In genomic region chr5:91941590-91941989, GRCh38 we compare ENCODE assay signal across 20 cellular contexts.
"Had no signal": no experiment of that assay in that cellular context is flagged by ENCODE, and none has a peak within 500 bp of the region (broad histone marks: within the 10 kb centered on the region; RNA-seq: fewer than 3 reads in every experiment).

No MANE protein-coding gene starts in this region.

- H3K27me3 Mint-ChIP-seq: stimulated activated naive B cell treated with anti-CD40 and anti-IgM and Interleukin-4, amounts not matched to agents 10 μg/mL and 1 μg/mL and 100 μg/mL, for 72 hours; stimulated activated naive CD8-positive, alpha-beta T cell treated with anti-CD3 and anti-CD28 coated beads, Interleukin-15, amount 100 ng/mL, for 72 hours had no signal

- H3K4me1 ChIP-seq: colonic mucosa, esophagus squamous epithelium, parathyroid adenoma, sigmoid colon, testis, tibial nerve, upper lobe of right lung, vagina had no signal

- H3K36me3 ChIP-seq: colonic mucosa, esophagus squamous epithelium, sigmoid colon, tibial nerve, upper lobe of right lung, vagina had no signal

- H3K79me2 ChIP-seq: parathyroid adenoma had no signal

- H3K4me3 Mint-ChIP-seq: natural killer cell; stimulated activated naive B cell treated with anti-CD40 and anti-IgM and Interleukin-4, amounts not matched to agents 10 μg/mL and 1 μg/mL and 100 μg/mL, for 72 hours; stimulated activated naive CD8-positive, alpha-beta T cell treated with anti-CD3 and anti-CD28 coated beads, Interleukin-15, amount 100 ng/mL, for 72 hours had no signal

- DNase-seq: colonic mucosa; dermis blood vessel endothelial cell; esophagus squamous epithelium; foreskin fibroblast; kidney; left cardiac atrium; left ventricle myocardium superior; natural killer cell; occipital lobe; sigmoid colon; stimulated activated CD4-positive, alpha-beta T cell treated with anti-CD3 and anti-CD28 coated beads, Interleukin-2, amount 100 ng/mL, for 24 hours; stimulated activated CD4-positive, alpha-beta T cell treated with anti-CD3 and anti-CD28 coated beads, Interleukin-4, amount 100 ng/mL, for 4 hours; stimulated activated naive B cell treated with anti-CD40 and anti-IgM and Interleukin-4, amounts not matched to agents 10 μg/mL and 1 μg/mL and 100 μg/mL, for 72 hours; stimulated activated naive CD8-positive, alpha-beta T cell treated with anti-CD3 and anti-CD28 coated beads, Interleukin-15, amount 100 ng/mL, for 72 hours; testis; upper lobe of right lung had no signal

- ATAC-seq: left cardiac atrium; left ventricle myocardium superior; natural killer cell; stimulated activated naive B cell treated with anti-CD40 and anti-IgM and Interleukin-4, amounts not matched to agents 10 μg/mL and 1 μg/mL and 100 μg/mL, for 72 hours; stimulated activated naive CD8-positive, alpha-beta T cell treated with anti-CD3 and anti-CD28 coated beads, Interleukin-15, amount 100 ng/mL, for 72 hours; upper lobe of right lung had no signal

- H3K4me1 Mint-ChIP-seq: natural killer cell; stimulated activated naive B cell treated with anti-CD40 and anti-IgM and Interleukin-4, amounts not matched to agents 10 μg/mL and 1 μg/mL and 100 μg/mL, for 72 hours; stimulated activated naive CD8-positive, alpha-beta T cell treated with anti-CD3 and anti-CD28 coated beads, Interleukin-15, amount 100 ng/mL, for 72 hours had no signal

- H3K36me3 Mint-ChIP-seq: natural killer cell; stimulated activated naive B cell treated with anti-CD40 and anti-IgM and Interleukin-4, amounts not matched to agents 10 μg/mL and 1 μg/mL and 100 μg/mL, for 72 hours had no signal

- FAIRE-seq: kidney had no signal

- H3K27ac Mint-ChIP-seq: natural killer cell; stimulated activated naive B cell treated with anti-CD40 and anti-IgM and Interleukin-4, amounts not matched to agents 10 μg/mL and 1 μg/mL and 100 μg/mL, for 72 hours; stimulated activated naive CD8-positive, alpha-beta T cell treated with anti-CD3 and anti-CD28 coated beads, Interleukin-15, amount 100 ng/mL, for 72 hours had no signal

- H3K27ac ChIP-seq: colonic mucosa, esophagus squamous epithelium, parathyroid adenoma, sigmoid colon, skin epidermis, testis, tibial nerve, upper lobe of right lung, vagina had no signal

- H3K4me3 ChIP-seq: colonic mucosa, esophagus squamous epithelium, sigmoid colon, skin epidermis, testis, tibial nerve, upper lobe of right lung, vagina had no signal

- H3K9me3 Mint-ChIP-seq: stimulated activated naive B cell treated with anti-CD40 and anti-IgM and Interleukin-4, amounts not matched to agents 10 μg/mL and 1 μg/mL and 100 μg/mL, for 72 hours; stimulated activated naive CD8-positive, alpha-beta T cell treated with anti-CD3 and anti-CD28 coated beads, Interleukin-15, amount 100 ng/mL, for 72 hours had no signal

- H3K27me3 ChIP-seq: colonic mucosa, esophagus squamous epithelium, sigmoid colon, testis, tibial nerve, upper lobe of right lung, vagina had no signal

- H2AFZ ChIP-seq: parathyroid adenoma had no signal

- H3K9ac ChIP-seq: parathyroid adenoma had no signal

- H3K9me3 ChIP-seq: colonic mucosa, esophagus squamous epithelium, sigmoid colon, testis, tibial nerve, upper lobe of right lung, vagina had no signal
